In genomic region chr3:160401301-160402095, GRCh38 we compare ENCODE assay signal across 8 cellular contexts. TPM values are rescaled to one million over a fixed set of nuclear protein-coding genes. Genes with fewer than 3 reads are reported as not detected.
A peak's percentile ranks its signal among the peaks of the same experiment; 100 is the strongest.
DNase-seq lines count a peak whose midpoint lies in the region; ATAC-seq, FAIRE-seq and TF ChIP-seq lines count a peak whose summit lies in the region.

No MANE protein-coding gene starts in this region.

- no peak for FAIRE-seq in urothelium cell line (lab: Jason Lieb, UNC)

- no peak for ATAC-seq in HG03457 (IDR thresholded peaks at IDR 0.05; ENCODE audit: unreplicated experiment)

- in situ Hi-C loops in ACHN (cut with HindIII; ENCODE audit: low pct_ligation_motif_present, low pct_unique_long_range_greater_than_20kb, low sequenced_read_pairs), result no loop called here

- peak overlapping the region; percentile 99 for H3K9ac ChIP-seq in OCI-LY3 (ENCODE audit: low read length)

- H3K27me3 Mint-ChIP-seq in chondrocyte (ENCODE audit: low read depth), result no peaks in the 10 kb centered on the region

- H3K36me3 ChIP-seq in OCI-LY3 (replicated peaks; ENCODE audit: low read depth, low read length), result peaks cover 54% of the 10 kb centered on the region

- H3K36me3 Mint-ChIP-seq in chondrocyte (ENCODE audit: low read depth), result peaks cover 2% of the 10 kb centered on the region

- H3K27ac Mint-ChIP-seq in chondrocyte (ENCODE audit: unreplicated experiment), result peak overlapping the region; percentile 98

- TF ChIP-seq CTCF in OCI-LY3 (IDR thresholded peaks at IDR 0.05; ENCODE audit: low read depth, low read length), result no peak
- no peak for TF ChIP-seq CTCF in chondrocyte (IDR thresholded peaks at IDR 0.05)

- no peak overlapping the region for H2AFZ ChIP-seq in OCI-LY3 (ENCODE audit: low read depth, low read length)

- H3K4me3 ChIP-seq in GM08714 (ENCODE audit: low read length) (peak overlapping the region; percentile 91), OCI-LY3 (ENCODE audit: low read length) (peak overlapping the region; percentile 96), mononuclear cell (ENCODE audit: low read length) (peak overlapping the region; percentile 86)

- peak overlapping the region; percentile 92 for H3K27ac ChIP-seq in OCI-LY3 (ENCODE audit: low read length)

- H3K4me1 Mint-ChIP-seq in chondrocyte (ENCODE audit: low read depth), result peaks cover 57% of the 10 kb centered on the region

- H3K27me3 ChIP-seq in OCI-LY3 (ENCODE audit: low read depth, low read length) (no peaks in the 10 kb centered on the region), mononuclear cell (ENCODE audit: insufficient read depth, low read length) (no peaks in the 10 kb centered on the region)

- peaks cover 95% of the 10 kb centered on the region for H3K79me2 ChIP-seq in OCI-LY3 (ENCODE audit: low read length)

- H3K9me3 ChIP-seq in OCI-LY3 (ENCODE audit: insufficient read depth, low read length) (no peaks in the 10 kb centered on the region), mononuclear cell (ENCODE audit: low read depth, low read length) (no peaks in the 10 kb centered on the region)

- peaks cover 27% of the 10 kb centered on the region for H3K4me1 ChIP-seq in OCI-LY3 (ENCODE audit: low read length)
- H3K4me1 ChIP-seq in mononuclear cell (ENCODE audit: insufficient read depth, low read length), result peaks cover 28% of the 10 kb centered on the region

- peak; percentile 59 for DNase-seq in ACHN
- DNase-seq in chondrocyte (ENCODE audit: low spot score), result no peak
- DNase-seq in urothelium cell line (ENCODE audit: low spot score), result no peak
- no peak for DNase-seq in cerebellar nuclear complex (lab: John Stamatoyannopoulos, UW)

- H3K4me2 ChIP-seq in OCI-LY3 (ENCODE audit: low read length), result peak overlapping the region; percentile 86

- H4K20me1 ChIP-seq in OCI-LY3 (ENCODE audit: insufficient read depth, low read length), result peaks cover 45% of the 10 kb centered on the region

- peak overlapping the region; percentile 88 for H3K4me3 Mint-ChIP-seq in chondrocyte (ENCODE audit: unreplicated experiment)

- no peaks in the 10 kb centered on the region for H3K9me3 Mint-ChIP-seq in chondrocyte (ENCODE audit: low read depth)

RNA-seq across cellular contexts. Expression of gene SMC4, which starts 2.0 kb away (rescaled TPM):
- total RNA-seq in chondrocyte, result 38.7 to 52.9 TPM (median 40.2 TPM) in 3 replicates
- 61.2 TPM for total RNA-seq in mononuclear cell

RNA-seq across cellular contexts. Expression of gene IFT80, which starts 2.5 kb away (rescaled TPM):
- total RNA-seq in chondrocyte (22.6 to 39.1 TPM (median 23.9 TPM) in 3 replicates), mononuclear cell (17.6 TPM)

RNA-seq across cellular contexts. Expression of gene TRIM59, which starts 48.1 kb away (rescaled TPM):
- total RNA-seq in chondrocyte (25.3 to 26.7 TPM (median 25.5 TPM) in 3 replicates), mononuclear cell (21.0 TPM)
